In the genomic region with DNA sequence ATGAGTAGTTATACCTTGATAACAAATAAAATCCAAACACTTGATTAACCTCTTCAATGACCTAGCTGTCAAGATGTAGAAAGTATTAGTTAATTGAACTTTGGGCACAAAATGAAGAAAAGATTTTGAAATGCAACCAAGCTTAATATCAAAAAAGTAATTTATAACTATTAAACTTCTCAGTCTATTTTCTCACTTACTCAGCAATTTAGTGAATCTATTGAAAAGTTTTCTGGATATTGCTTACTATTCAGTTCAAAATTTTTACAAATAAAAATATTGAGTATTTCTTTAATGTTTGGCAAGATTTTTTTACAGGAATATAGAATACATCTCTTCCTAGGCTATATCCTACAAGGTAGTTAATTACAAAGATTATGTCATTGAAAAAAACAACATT, we compare ENCODE assay signal across 30 cellular contexts.
"Had no signal": no experiment of that assay in that cellular context is flagged by ENCODE, and none has a peak within 500 bp of the region (broad histone marks: within the 10 kb centered on the region; RNA-seq: fewer than 3 reads in every experiment).

No MANE protein-coding gene starts in this region.

- H3K27ac ChIP-seq: VCaP, WERI-Rb-1 had no signal

- DNase-seq: activated B cell treated with CpG ODN at 0.5 μM for 24 hours; activated CD4-positive, alpha-beta memory T cell treated with anti-CD3 and anti-CD28 coated beads for 36 hours; activated CD4-positive, alpha-beta memory T cell treated with anti-CD3 and anti-CD28 coated beads, Interleukin-2, amount 10 ng/mL, durations not matched to agents 7 days and 5 days; activated CD4-positive, alpha-beta T cell treated with anti-CD3 and anti-CD28 coated beads for 1 hour; activated CD4-positive, alpha-beta T cell treated with anti-CD3 and anti-CD28 coated beads for 36 hours; activated CD4-positive, alpha-beta T cell treated with anti-CD3 and anti-CD28 coated beads for 4 hours; activated CD4-positive, alpha-beta T cell treated with anti-CD3 and anti-CD28 coated beads for 48 hours; activated CD4-positive, alpha-beta T cell treated with anti-CD3 and anti-CD28 coated beads, Interleukin-2, amount 10 ng/mL, durations not matched to agents 24 days and 14 days; activated CD4-positive, alpha-beta T cell treated with anti-CD3 and anti-CD28 coated beads, Interleukin-2, amount 10 ng/mL, durations not matched to agents 7 days and 5 days; activated CD4-positive, alpha-beta T cell treated with anti-CD3 and anti-CD28 coated beads, Interleukin-2, amount 50 U/mL, for 1 hour; activated CD4-positive, alpha-beta T cell treated with anti-CD3 and anti-CD28 coated beads, Interleukin-2, amount 50 U/mL, for 4 hours; activated CD4-positive, alpha-beta T cell treated with anti-CD3 and anti-CD28 coated beads, Interleukin-2, amount 50 U/mL, for 48 hours; activated CD4-positive, CD25-positive, alpha-beta regulatory T cell; activated CD4-positive, CD25-positive, alpha-beta regulatory T cell treated with anti-CD3 and anti-CD28 coated beads, Interleukin-2, amount 50 U/mL, for 72 hours; activated CD8-positive, alpha-beta memory T cell treated with anti-CD3 and anti-CD28 coated beads for 24 hours; activated CD8-positive, alpha-beta memory T cell treated with anti-CD3 and anti-CD28 coated beads, Interleukin-2, amount 10 ng/mL, durations not matched to agents 7 days and 5 days; activated CD8-positive, alpha-beta memory T cell treated with anti-CD3 and anti-CD28 coated beads, Interleukin-2, amount 50 U/mL, for 4 hours; activated CD8-positive, alpha-beta memory T cell treated with anti-CD3 and anti-CD28 coated beads, Interleukin-2, amount 50 U/mL, for 48 hours; activated CD8-positive, alpha-beta T cell treated with anti-CD3 and anti-CD28 coated beads for 36 hours; activated CD8-positive, alpha-beta T cell treated with anti-CD3 and anti-CD28 coated beads, Interleukin-2, amount 10 ng/mL, durations not matched to agents 7 days and 5 days; activated T-cell treated with anti-CD3 and anti-CD28 coated beads for 4 hours; T-helper 1 cell; T-helper 17 cell; T-helper 2 cell; T-helper 9 cell; T1000 had no signal

- H3K36me3 ChIP-seq: WERI-Rb-1 had no signal

- ATAC-seq: activated CD4-positive, alpha-beta T cell treated with anti-CD3 and anti-CD28 coated beads for 36 hours; activated CD4-positive, CD25-positive, alpha-beta regulatory T cell treated with anti-CD3 and anti-CD28 coated beads, Interleukin-2, amount 50 U/mL, for 24 hours; activated CD8-positive, alpha-beta memory T cell treated with anti-CD3 and anti-CD28 coated beads, Interleukin-2, amount 10 ng/mL, durations not matched to agents 7 days and 5 days; activated CD8-positive, alpha-beta T cell treated with anti-CD3 and anti-CD28 coated beads for 36 hours; activated CD8-positive, alpha-beta T cell treated with anti-CD3 and anti-CD28 coated beads, Interleukin-2, amount 10 ng/mL, durations not matched to agents 7 days and 5 days; T-helper 17 cell; WTC11 had no signal
